ENCODE assay signal across 37 cellular contexts in the genomic region with DNA sequence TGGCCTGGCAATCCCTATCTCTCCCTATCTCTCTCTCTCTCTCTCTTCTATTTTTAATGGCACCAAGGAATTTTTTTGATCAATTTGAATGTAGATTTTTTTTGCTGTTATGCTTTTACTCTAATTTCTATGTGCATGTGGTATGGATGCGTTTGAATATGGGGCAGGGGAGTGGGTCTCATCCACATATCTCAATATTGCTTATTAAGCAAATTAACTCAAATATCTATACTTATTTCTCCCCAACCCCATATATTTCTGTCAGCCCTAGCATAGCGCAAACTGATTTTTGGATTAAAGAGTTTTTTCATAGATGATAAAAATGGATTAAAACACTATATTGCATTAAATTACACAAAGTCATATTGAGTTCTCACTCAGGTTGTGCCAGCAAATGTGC.
DNase-seq lines count a peak whose midpoint lies in the region; ATAC-seq, FAIRE-seq and TF ChIP-seq lines count a peak whose summit lies in the region.
"Had no signal": no experiment of that assay in that cellular context is flagged by ENCODE, and none has a peak within 500 bp of the region (broad histone marks: within the 10 kb centered on the region; RNA-seq: fewer than 3 reads in every experiment).

No MANE protein-coding gene starts in this region.

- BruUV-seq in HepG2 (replicated peaks; lab: Mats Ljungman, UMichigan) = no TSS peak
- BruUV-seq in IMR-90 (replicated peaks; lab: Mats Ljungman, UMichigan) = no TSS peak
- BruUV-seq in K562 (replicated peaks; lab: Mats Ljungman, UMichigan) = no TSS peak

- H3K79me1 ChIP-seq in IMR-90 (ENCODE audit: low read depth in 1 of 2, low read length in 2 of 2) (no peaks in the 10 kb centered on the region), H1 (ENCODE audit: low read depth, low read length) (no peaks in the 10 kb centered on the region)

- no peak overlapping the region for H2AK9ac ChIP-seq in IMR-90 (replicated peaks; ENCODE audit: low read depth, low read length, poor library complexity)

- no peak for DNase-seq in HepG2 (ENCODE audit: low spot score)
- DNase-seq in right lobe of liver = no peak
- DNase-seq in IMR-90 = no peak
- DNase-seq in K562 (ENCODE audit: extremely low read depth in 1 of 4, low spot score in 3 of 4) = no peak
- DNase-seq in H1 (ENCODE audit: low read depth in 1 of 2, low spot score in 2 of 2) = no peak
- DNase-seq in neural progenitor cell (ENCODE audit: low spot score) = no peak
- DNase-seq in mesothelial cell of epicardium (ENCODE audit: low spot score in 2 of 2, unreplicated experiment in 2 of 2) = no peak
- DNase-seq in lower leg skin (ENCODE audit: low spot score in 2 of 2) = no peak
- DNase-seq: 8988T; ACHN; AML-193; BE2C; C1 segment of cervical spinal cord; Caco-2; Calu3; CD4-positive, alpha-beta memory T cell; CD4-positive, alpha-beta T cell; CD4-positive, CD25-positive, alpha-beta regulatory T cell; CD8-positive, alpha-beta memory T cell; CD8-positive, alpha-beta T cell; COR-L47; DMS 273 treated with DMSO at 0.1 percent for 48 hours; DMS153; DMS53; DMS79; DMS79 treated with DMSO at 0.1 percent for 48 hours; DND-41; EL had no signal

- no peaks in the 10 kb centered on the region for H3K23me2 ChIP-seq in H1 (ENCODE audit: low read depth, low read length)

- H2BK5ac ChIP-seq in IMR-90 (ENCODE audit: low read depth, low read length, poor library complexity, severe bottlenecking) (no peak overlapping the region), H1 (ENCODE audit: low read depth, low read length) (no peak overlapping the region)

- ATAC-seq in HepG2 = no peak
- ATAC-seq in right lobe of liver = no peak
- no peak for ATAC-seq in IMR-90 (ENCODE audit: low read depth)
- ATAC-seq in K562 = no peak
- ATAC-seq: A549; CD8-positive, alpha-beta T cell had no signal

- TF ChIP-seq POLR2A in HepG2 (IDR thresholded peaks at IDR 0.05; ENCODE audit: insufficient read depth in 1 of 2, low read depth in 2 of 2, low read length in 2 of 2) (no peak), right lobe of liver (IDR thresholded peaks at IDR 0.05) (no peak), IMR-90 (IDR thresholded peaks at IDR 0.05; ENCODE audit: low read depth, low read length) (no peak), K562 (conservative IDR thresholded peaks at IDR 0.05) (no peak), H1 (IDR thresholded peaks at IDR 0.05; ENCODE audit: control extremely low read depth in 1 of 2, low read depth in 2 of 2, low read length in 2 of 2) (no peak), lower leg skin (IDR thresholded peaks at IDR 0.05) (no peak)

- H3K9ac ChIP-seq in HepG2 (ENCODE audit: insufficient read depth, low read depth, low read length) (no peak overlapping the region), IMR-90 (ENCODE audit: low read depth, low read length) (no peak overlapping the region), K562 (ENCODE audit: insufficient read depth in 1 of 2, low read depth in 2 of 2, low read length in 2 of 2) (no peak overlapping the region), H1 (replicated peaks in 1 of 4; ENCODE audit: extremely low read depth in 1 of 4, low read depth in 3 of 4, low read length in 3 of 4) (no peak overlapping the region), neural progenitor cell (no peak overlapping the region)
- H3K9ac ChIP-seq: BLaER1; BLaER1 treated with 17β-estradiol and CSF1 and Interleukin-3, amounts not matched to agents 10 nM and 100 nM had no signal

- H2BK15ac ChIP-seq in IMR-90 (ENCODE audit: low read depth, low read length) (no peak overlapping the region), H1 (ENCODE audit: low read length) (no peak overlapping the region)

- H4K5ac ChIP-seq in IMR-90 (ENCODE audit: low read depth, low read length) = no peak overlapping the region
- H4K5ac ChIP-seq in H1 (ENCODE audit: insufficient read length, low read depth, low read length) = no peak overlapping the region

- no peak overlapping the region for H3K27ac ChIP-seq in HepG2 (ENCODE audit: extremely low read length, insufficient read depth, low read length)
- no peak overlapping the region for H3K27ac ChIP-seq in right lobe of liver
- no peak overlapping the region for H3K27ac ChIP-seq in IMR-90 (ENCODE audit: insufficient read depth, low read length)
- H3K27ac ChIP-seq in K562 (ENCODE audit: extremely low read depth, low read depth, low read length) = no peak overlapping the region
- H3K27ac ChIP-seq in H1 (ENCODE audit: low read depth, low read length) = no peak overlapping the region
- H3K27ac ChIP-seq in neural progenitor cell = no peak overlapping the region
- H3K27ac ChIP-seq: 22Rv1; A549; BLaER1; BLaER1 treated with 17β-estradiol and CSF1 and Interleukin-3, amounts not matched to agents 10 nM and 100 nM; C4-2B had no signal

- POLR2A ChIA-PET in HepG2 (lab: Yijun Ruan, JAX) (no interaction called here), IMR-90 (lab: Charles Lee; ENCODE audit: unreplicated experiment) (no interaction called here), K562 (lab: Yijun Ruan, JAX) (no interaction called here), H1 (lab: Charles Lee; ENCODE audit: partially characterized antibody) (no interaction called here)

- H2BK120ac ChIP-seq in IMR-90 (ENCODE audit: low read depth, low read length) = no peak overlapping the region
- no peak overlapping the region for H2BK120ac ChIP-seq in H1 (replicated peaks; ENCODE audit: low read depth, low read length)

- H3K36me3 ChIP-seq in HepG2 (replicated peaks in 1 of 2; ENCODE audit: control insufficient read depth in 1 of 2, insufficient read depth in 2 of 2, low read length in 2 of 2) (no peaks in the 10 kb centered on the region), right lobe of liver (no peaks in the 10 kb centered on the region), IMR-90 (ENCODE audit: control insufficient read depth, insufficient read depth, low read length) (no peaks in the 10 kb centered on the region), K562 (ENCODE audit: control insufficient read depth, insufficient read depth, low read length) (no peaks in the 10 kb centered on the region), H1 (ENCODE audit: control insufficient read depth in 2 of 4, insufficient read depth in 4 of 4, low read length in 3 of 4) (no peaks in the 10 kb centered on the region; a peak in 1 of 8 replicates), neural progenitor cell (no peaks in the 10 kb centered on the region)
- H3K36me3 ChIP-seq: BE2C; BLaER1; BLaER1 treated with 17β-estradiol and CSF1 and Interleukin-3, amounts not matched to agents 10 nM and 100 nM had no signal

- TF ChIP-seq CTCF in HepG2 (CRISPR knock-in tag; IDR thresholded peaks at IDR 0.05) = no peak
- TF ChIP-seq CTCF in right lobe of liver (IDR thresholded peaks at IDR 0.05) = no peak
- TF ChIP-seq CTCF in IMR-90 (conservative IDR thresholded peaks at IDR 0.05; ENCODE audit: low read depth, low read length) = no peak
- TF ChIP-seq CTCF in K562 (IDR thresholded peaks at IDR 0.05 in 2 of 3, conservative IDR thresholded peaks at IDR 0.05 in 1 of 3; ENCODE audit: insufficient read depth in 2 of 3, low read depth in 1 of 3, low read length in 3 of 3) = no peak
- TF ChIP-seq CTCF in H1 (IDR thresholded peaks at IDR 0.05; ENCODE audit: control extremely low read depth in 1 of 3, insufficient read depth in 1 of 3, low read depth in 1 of 3, low read length in 3 of 3) = no peak
- TF ChIP-seq CTCF in neural progenitor cell (IDR thresholded peaks at IDR 0.05) = no peak
- TF ChIP-seq CTCF in mesothelial cell of epicardium (IDR thresholded peaks at IDR 0.05; ENCODE audit: unreplicated experiment) = no peak
- TF ChIP-seq CTCF in lower leg skin (IDR thresholded peaks at IDR 0.05) = no peak

- FAIRE-seq in HepG2 (lab: Jason Lieb, UNC) (no peak), K562 (lab: Jason Lieb, UNC) (no peak), H1 (lab: Jason Lieb, UNC) (no peak)
- FAIRE-seq: A204.1, A549, D721Med had no signal

- H3K27me3 ChIP-seq in HepG2 (ENCODE audit: control insufficient read depth in 1 of 2, insufficient read depth in 2 of 2, low read length in 2 of 2) (no peaks in the 10 kb centered on the region; a peak in 1 of 5 replicates), right lobe of liver (no peaks in the 10 kb centered on the region), IMR-90 (ENCODE audit: control insufficient read depth, insufficient read depth, low read length) (no peaks in the 10 kb centered on the region), K562 (ENCODE audit: control insufficient read depth in 2 of 2, insufficient read depth in 2 of 2, low read length in 2 of 2) (no peaks in the 10 kb centered on the region), H1 (replicated peaks in 1 of 4; ENCODE audit: control insufficient read depth in 3 of 4, extremely low read depth in 1 of 4, insufficient read depth in 3 of 4, low read length in 3 of 4) (no peaks in the 10 kb centered on the region), neural progenitor cell (no peaks in the 10 kb centered on the region)
- H3K27me3 ChIP-seq: BE2C; BLaER1; BLaER1 treated with 17β-estradiol and CSF1 and Interleukin-3, amounts not matched to agents 10 nM and 100 nM had no signal

- H2BK20ac ChIP-seq in IMR-90 (ENCODE audit: low read depth, low read length) (no peak overlapping the region), H1 (ENCODE audit: low read length) (no peak overlapping the region)

- intact Hi-C loops in HepG2 (cut with micrococcal nuclease; ENCODE audit: unreplicated experiment) (no loop called here), right lobe of liver (cut with DNase I) (no loop called here), IMR-90 (cut with micrococcal nuclease) (no loop called here), K562 (cut with micrococcal nuclease) (no loop called here), lower leg skin (cut with DNase I; ENCODE audit: low total_unique reads) (no loop called here)

- no peak overlapping the region for H3K18ac ChIP-seq in IMR-90 (ENCODE audit: low read depth, low read length)
- H3K18ac ChIP-seq in H1 (ENCODE audit: extremely low read depth, low read length) = no peak overlapping the region

- in situ Hi-C loops in HepG2 (cut with HindIII; ENCODE audit: extremely low pct_ligation_motif_present, low pct_unique_long_range_greater_than_20kb) = no loop called here
- in situ Hi-C loops in IMR-90 (cut with MboI; ENCODE audit: low sequenced_read_pairs) = no loop called here
- in situ Hi-C loops in K562 (cut with MboI) = no loop called here

- H3K36me3 Mint-ChIP-seq in neural progenitor cell (peaks cover 2% of the 10 kb centered on the region), mesothelial cell of epicardium (no peaks in the 10 kb centered on the region)
- H3K36me3 Mint-ChIP-seq: CD14-positive monocyte; CD4-positive, CD25-positive, alpha-beta regulatory T cell; CD8-positive, alpha-beta memory T cell; CD8-positive, alpha-beta T cell had no signal

- H2AFZ ChIP-seq in HepG2 (ENCODE audit: low read length) (no peak overlapping the region), IMR-90 (replicated peaks; ENCODE audit: low read length, poor library complexity) (no peak overlapping the region), K562 (ENCODE audit: low read depth, low read length) (no peak overlapping the region), H1 (ENCODE audit: low read length) (no peak overlapping the region), neural progenitor cell (replicated peaks) (no peak overlapping the region)

- H3K9me3 ChIP-seq in HepG2 (ENCODE audit: low read length) (peaks cover 5% of the 10 kb centered on the region; the same call in 1 of the 2 replicates), right lobe of liver (no peaks in the 10 kb centered on the region), IMR-90 (ENCODE audit: control insufficient read depth, insufficient read depth, low read length) (peaks cover 2% of the 10 kb centered on the region; the same call in 1 of the 2 replicates), K562 (replicated peaks; ENCODE audit: control insufficient read depth, insufficient read depth, low read depth, low read length) (no peaks in the 10 kb centered on the region; the same call in 1 of the 2 replicates), H1 (ENCODE audit: insufficient read depth in 2 of 2, low read depth in 1 of 2, low read length in 1 of 2) (no peaks in the 10 kb centered on the region), neural progenitor cell (ENCODE audit: low read depth) (no peaks in the 10 kb centered on the region)
- H3K9me3 ChIP-seq: A549; BE2C; BLaER1; BLaER1 treated with 17β-estradiol and CSF1 and Interleukin-3, amounts not matched to agents 10 nM and 100 nM; Caco-2 had no signal

- 45% methylated on average over 2 of the region's 2 CpGs for WGBS in HepG2 (ENCODE audit: low lambda C conversion rate)
- 55% methylated on average over 2 of the region's 2 CpGs for WGBS in right lobe of liver (ENCODE audit: insufficient coverage, low coverage, low lambda C conversion rate, missing lambda C conversion rate)
- WGBS in IMR-90 (ENCODE audit: extremely low coverage in 2 of 2, insufficient read length in 1 of 2), 2 experiments = no CpG with 5 or more reads among the region's 2 CpGs
- 5% methylated on average over 2 of the region's 2 CpGs for WGBS in K562 (ENCODE audit: insufficient coverage, low coverage, missing lambda C conversion rate)
- 96% methylated on average over 2 of the region's 2 CpGs; no CpG with 5 or more reads in 1 of the 2 experiments for WGBS in H1 (ENCODE audit: extremely low coverage in 1 of 2, insufficient coverage in 1 of 2, insufficient read length in 1 of 2, insufficient replicate concordance in 2 of 2, low coverage in 1 of 2, low lambda C conversion rate in 2 of 2, missing lambda C conversion rate in 1 of 2), 2 experiments
- WGBS in lower leg skin, 2 donors = 86 to 96% methylated on average over 2 of the region's 2 CpGs

- H3K27me3 Mint-ChIP-seq in neural progenitor cell (ENCODE audit: insufficient read depth, low read depth) (peaks cover 2% of the 10 kb centered on the region), mesothelial cell of epicardium (ENCODE audit: low read depth) (no peaks in the 10 kb centered on the region)
- H3K27me3 Mint-ChIP-seq: B cell; CD4-positive, alpha-beta memory T cell; CD4-positive, alpha-beta T cell; CD4-positive, CD25-positive, alpha-beta regulatory T cell; CD8-positive, alpha-beta memory T cell had no signal

- TF ChIP-seq RAD21 in HepG2 (CRISPR knock-in tag; IDR thresholded peaks at IDR 0.05) = no peak
- no peak for TF ChIP-seq RAD21 in IMR-90 (IDR thresholded peaks at IDR 0.05; ENCODE audit: low read length)
- no peak for TF ChIP-seq RAD21 in K562 (CRISPR knock-in tag; conservative IDR thresholded peaks at IDR 0.05 in 1 of 2, IDR thresholded peaks at IDR 0.05 in 1 of 2)
- no peak for TF ChIP-seq RAD21 in H1 (IDR thresholded peaks at IDR 0.05 in 1 of 2, conservative IDR thresholded peaks at IDR 0.05 in 1 of 2; ENCODE audit: low read depth in 2 of 2, low read length in 2 of 2)

- H3K4me1 ChIP-seq in HepG2 (ENCODE audit: insufficient read depth, low read length) (no peaks in the 10 kb centered on the region), right lobe of liver (no peaks in the 10 kb centered on the region), IMR-90 (ENCODE audit: control insufficient read depth, insufficient read depth, low read length) (no peaks in the 10 kb centered on the region), K562 (replicated peaks in 1 of 2; ENCODE audit: control insufficient read depth in 2 of 2, insufficient read depth in 2 of 2, low read length in 2 of 2) (no peaks in the 10 kb centered on the region), H1 (replicated peaks in 1 of 4; ENCODE audit: control insufficient read depth in 3 of 4, insufficient read depth in 4 of 4, low read length in 3 of 4) (no peaks in the 10 kb centered on the region), neural progenitor cell (no peaks in the 10 kb centered on the region)
- H3K4me1 ChIP-seq: A549; BE2C; BLaER1; BLaER1 treated with 17β-estradiol and CSF1 and Interleukin-3, amounts not matched to agents 10 nM and 100 nM; Caco-2 had no signal

- H3K4me2 ChIP-seq in HepG2 (ENCODE audit: low read depth, low read length) (no peak overlapping the region), IMR-90 (ENCODE audit: low read depth, low read length) (no peak overlapping the region), K562 (ENCODE audit: insufficient read depth, low read length) (no peak overlapping the region), H1 (ENCODE audit: insufficient read depth in 1 of 2, low read depth in 2 of 2, low read length in 2 of 2) (no peak overlapping the region), neural progenitor cell (no peak overlapping the region)
- H3K4me2 ChIP-seq: A549; BLaER1; BLaER1 treated with 17β-estradiol and CSF1 and Interleukin-3, amounts not matched to agents 10 nM and 100 nM had no signal

- H3K9me1 ChIP-seq in IMR-90 (ENCODE audit: insufficient read depth, low read length) (no peaks in the 10 kb centered on the region), K562 (ENCODE audit: control insufficient read depth, insufficient read depth, low read length) (no peaks in the 10 kb centered on the region)

- H4K8ac ChIP-seq in IMR-90 (ENCODE audit: low read depth in 2 of 2, low read length in 2 of 2) (no peak overlapping the region), H1 (ENCODE audit: extremely low read depth, insufficient read depth, low read length) (no peak overlapping the region)

- H3K79me2 ChIP-seq in HepG2 (ENCODE audit: insufficient read depth, low read length) = no peaks in the 10 kb centered on the region
- no peaks in the 10 kb centered on the region for H3K79me2 ChIP-seq in K562 (ENCODE audit: control insufficient read depth, insufficient read depth, low read length)
- no peaks in the 10 kb centered on the region for H3K79me2 ChIP-seq in H1 (ENCODE audit: control insufficient read depth in 1 of 2, insufficient read depth in 2 of 2, low read length in 2 of 2)
- no peaks in the 10 kb centered on the region for H3K79me2 ChIP-seq in neural progenitor cell (ENCODE audit: low read depth)

- H3K56ac ChIP-seq in IMR-90 (ENCODE audit: extremely low read depth, insufficient read depth, low read length) (no peak overlapping the region), H1 (replicated peaks; ENCODE audit: insufficient read length, low read depth, low read length) (no peak overlapping the region)

- H3K23ac ChIP-seq in IMR-90 (ENCODE audit: low read depth, low read length) (no peak overlapping the region), H1 (ENCODE audit: insufficient read length) (no peak overlapping the region)

- H3K27ac Mint-ChIP-seq in neural progenitor cell (no peak overlapping the region), mesothelial cell of epicardium (no peak overlapping the region)
- H3K27ac Mint-ChIP-seq: CD14-positive monocyte; CD4-positive, alpha-beta memory T cell; CD4-positive, alpha-beta T cell; CD4-positive, CD25-positive, alpha-beta regulatory T cell; CD8-positive, alpha-beta memory T cell; CD8-positive, alpha-beta T cell had no signal

- H3K4ac ChIP-seq in IMR-90 (ENCODE audit: low read depth, low read length) (no peak overlapping the region), H1 (replicated peaks; ENCODE audit: insufficient read length, low read depth, low read length) (no peak overlapping the region)

- H3K4me3 ChIP-seq in HepG2 (replicated peaks in 1 of 3; ENCODE audit: insufficient read depth in 1 of 3, low read depth in 2 of 3, low read length in 3 of 3) (no peak overlapping the region), right lobe of liver (no peak overlapping the region), IMR-90 (ENCODE audit: insufficient read depth, low read depth, low read length) (no peak overlapping the region), K562 (no peak overlapping the region), H1 (ENCODE audit: extremely low read depth in 1 of 4, insufficient read depth in 2 of 4, low read depth in 3 of 4, low read length in 4 of 4) (no peak overlapping the region), neural progenitor cell (no peak overlapping the region), lower leg skin (ENCODE audit: low read depth, poor library complexity, severe bottlenecking) (no peak overlapping the region)
- H3K4me3 ChIP-seq: A549; BLaER1; BLaER1 treated with 17β-estradiol and CSF1 and Interleukin-3, amounts not matched to agents 10 nM and 100 nM had no signal

- H2AK5ac ChIP-seq in IMR-90 (ENCODE audit: low read depth, low read length) = no peak overlapping the region
- H2AK5ac ChIP-seq in H1 (ENCODE audit: low read depth, low read length) = no peak overlapping the region

- no peaks in the 10 kb centered on the region for H3F3A ChIP-seq in neural progenitor cell (ENCODE audit: low read depth)

- CTCF ChIA-PET in HepG2 (lab: Yijun Ruan, JAX; ENCODE audit: low intra/inter-chr PET ratio, low total read pairs) = no interaction called here
- CTCF ChIA-PET in IMR-90 (lab: Yijun Ruan, JAX) = no interaction called here
- CTCF ChIA-PET in K562 (lab: Yijun Ruan, JAX; ENCODE audit: low intra/inter-chr PET ratio) = no interaction called here
- CTCF ChIA-PET in H1 (lab: Charles Lee; ENCODE audit: partially characterized antibody) = no interaction called here

- dilution Hi-C loops in IMR-90 (cut with HindIII; ENCODE audit: low sequenced_read_pairs, unreplicated experiment) = no loop called here

- H3K9me3 Mint-ChIP-seq in neural progenitor cell (no peaks in the 10 kb centered on the region), mesothelial cell of epicardium (peaks cover 10% of the 10 kb centered on the region)

- H3K4me1 Mint-ChIP-seq in neural progenitor cell (no peaks in the 10 kb centered on the region), mesothelial cell of epicardium (no peaks in the 10 kb centered on the region)
- H3K4me1 Mint-ChIP-seq: CD14-positive monocyte; CD4-positive, alpha-beta memory T cell; CD4-positive, CD25-positive, alpha-beta regulatory T cell; CD8-positive, alpha-beta memory T cell had no signal

- no peak for TF ChIP-seq EP300 in HepG2 (IDR thresholded peaks at IDR 0.05; ENCODE audit: low read depth in 2 of 2, low read length in 2 of 2)
- no peak for TF ChIP-seq EP300 in HepG2 (CRISPR knock-in tag; IDR thresholded peaks at IDR 0.05; ENCODE audit: borderline replicate concordance)
- TF ChIP-seq EP300 in K562 (IDR thresholded peaks at IDR 0.05; ENCODE audit: low read length) = no peak
- TF ChIP-seq EP300 in H1 (IDR thresholded peaks at IDR 0.05; ENCODE audit: borderline replicate concordance in 1 of 2, low read depth in 2 of 2, low read length in 2 of 2) = no peak

- H3K4me3 Mint-ChIP-seq in neural progenitor cell = no peak overlapping the region
- no peak overlapping the region for H3K4me3 Mint-ChIP-seq in mesothelial cell of epicardium
- H3K4me3 Mint-ChIP-seq: B cell; CD14-positive monocyte; CD4-positive, alpha-beta memory T cell; CD4-positive, alpha-beta T cell; CD4-positive, CD25-positive, alpha-beta regulatory T cell; CD8-positive, alpha-beta memory T cell; CD8-positive, alpha-beta T cell had no signal

- H2BK12ac ChIP-seq in H1 (ENCODE audit: low read depth, low read length) = no peak overlapping the region

- no peak overlapping the region for H3K14ac ChIP-seq in IMR-90 (replicated peaks; ENCODE audit: low read depth, low read length)
- H3K14ac ChIP-seq in H1 (ENCODE audit: insufficient read length) = no peak overlapping the region

- H4K91ac ChIP-seq in IMR-90 (ENCODE audit: insufficient read depth, low read depth, low read length) = no peak overlapping the region
- H4K91ac ChIP-seq in H1 (replicated peaks; ENCODE audit: insufficient read length, low read length) = no peak overlapping the region

- H4K20me1 ChIP-seq in HepG2 (ENCODE audit: insufficient read depth, low read length) (no peaks in the 10 kb centered on the region), IMR-90 (ENCODE audit: insufficient read depth, low read length) (no peaks in the 10 kb centered on the region), K562 (replicated peaks; ENCODE audit: control insufficient read depth, insufficient read depth, low read length) (no peaks in the 10 kb centered on the region), H1 (replicated peaks in 1 of 2; ENCODE audit: control insufficient read depth in 1 of 2, insufficient read depth in 2 of 2, low read length in 2 of 2) (no peaks in the 10 kb centered on the region), neural progenitor cell (ENCODE audit: low read depth) (no peaks in the 10 kb centered on the region)
- H4K20me1 ChIP-seq: BLaER1; BLaER1 treated with 17β-estradiol and CSF1 and Interleukin-3, amounts not matched to agents 10 nM and 100 nM had no signal

Comparison
In these comparisons a context has a peak if more than half of its experiments do, and no peak if none do; other contexts are left out.
1. Of the 241 proteins assayed by ChIP-seq in both HepG2 and K562: peak only in HepG2: MAFK; only in K562: none; in both: MAFF; in neither: 239.